Comparison of ENCODE assay signal across 9 cellular contexts in the genomic region with DNA sequence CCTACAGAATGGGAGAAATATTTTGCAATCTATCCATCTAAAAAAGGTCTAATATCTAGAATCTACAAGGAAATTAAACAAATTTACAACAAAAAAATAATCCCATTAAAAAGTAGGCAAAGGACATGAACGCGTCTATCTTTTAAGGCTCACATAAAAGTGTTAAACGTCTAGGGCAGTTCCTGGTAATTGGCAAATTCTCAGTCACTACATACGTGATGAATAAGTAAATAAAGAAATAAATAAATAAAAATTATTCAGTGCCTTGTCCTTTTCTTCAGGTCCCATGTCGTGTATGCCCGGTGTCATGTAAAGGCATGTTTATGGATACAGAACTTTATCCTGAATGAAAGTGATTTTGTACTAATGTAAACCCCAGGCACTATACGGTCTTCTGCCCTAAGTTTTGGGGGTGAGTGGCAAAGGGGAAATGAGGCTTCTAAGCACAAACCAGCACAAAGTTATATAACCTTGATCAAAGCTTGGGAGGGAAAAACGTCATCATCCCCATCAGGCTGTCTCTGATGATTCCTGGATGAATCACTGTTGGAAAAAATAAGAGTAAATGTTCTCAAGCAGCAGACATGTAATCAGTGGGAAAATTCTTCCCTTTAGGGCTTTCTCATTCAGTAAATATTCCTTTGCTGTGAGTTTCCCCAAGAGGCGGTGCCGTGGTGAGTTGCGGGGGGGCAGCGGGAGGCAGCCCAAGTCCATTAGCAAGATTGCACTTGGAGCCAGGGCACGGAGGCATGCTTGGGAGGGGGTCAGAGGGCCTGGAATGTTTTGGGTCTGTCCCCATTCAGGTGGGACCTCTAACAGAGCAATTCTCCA. TPM values are rescaled to one million over a fixed set of nuclear protein-coding genes. Genes with fewer than 3 reads are reported as not detected.
DNase-seq lines count a peak whose midpoint lies in the region; ATAC-seq and TF ChIP-seq lines count a peak whose summit lies in the region.
"Had no signal": no experiment of that assay in that cellular context is flagged by ENCODE, and none has a peak within 500 bp of the region (broad histone marks: within the 10 kb centered on the region; RNA-seq: fewer than 3 reads in every experiment).

No MANE protein-coding gene starts in this region.

- no peak overlapping the region for H3K4ac ChIP-seq in mesendoderm (ENCODE audit: low read depth, low read length)

- CTCF ChIA-PET in A673 (lab: Charles Lee), result no interaction called here

- intact Hi-C loops in dorsolateral prefrontal cortex (cut with DNase I), result no loop called here
- intact Hi-C loops in vagina (cut with DNase I), result loop anchor here (10.0 kb wide), 1 partner anchor 145 kb away; no protein-coding TSS in a partner anchor
- intact Hi-C loops in A673 (cut with micrococcal nuclease; ENCODE audit: unreplicated experiment), result no loop called here

- ATAC-seq in HG03521 (IDR thresholded peaks at IDR 0.05; ENCODE audit: unreplicated experiment), result no peak
- ATAC-seq in stimulated activated naive CD8-positive, alpha-beta T cell treated with anti-CD3 and anti-CD28 coated beads, Interleukin-15, Interleukin-2, amounts not matched to agents 100 U/mL and 50 U/mL, for 24 hours, result no peak

- H3K4me1 ChIP-seq in mesendoderm (ENCODE audit: control insufficient read depth, low read depth, low read length) (no peaks in the 10 kb centered on the region), vagina (peaks cover 16% of the 10 kb centered on the region), A673 (ENCODE audit: insufficient read depth, low read length, poor library complexity, severe bottlenecking) (no peaks in the 10 kb centered on the region)

- H3K56ac ChIP-seq in mesendoderm (ENCODE audit: low read length), result no peak overlapping the region

- no peak overlapping the region for H3K4me2 ChIP-seq in mesendoderm (ENCODE audit: low read length)

- no peak overlapping the region for H2BK15ac ChIP-seq in mesendoderm (replicated peaks; ENCODE audit: low read depth)

- no peak overlapping the region for H2AK5ac ChIP-seq in mesendoderm (ENCODE audit: low read length)

- no peaks in the 10 kb centered on the region for H3K79me1 ChIP-seq in mesendoderm (ENCODE audit: low read length)

- no peak overlapping the region for H3K18ac ChIP-seq in mesendoderm (ENCODE audit: low read length)

- BruUV-seq in A673 (replicated peaks; lab: Mats Ljungman, UMichigan), result no TSS peak

- no peak for TF ChIP-seq POLR2A in vagina (IDR thresholded peaks at IDR 0.05)

- POLR2A ChIA-PET in A673 (lab: Charles Lee; ENCODE audit: low non-redundant PET), result interaction anchor here (0.7 kb wide), 1 partner anchor 1130 kb away, joined by 14 read pairs; no protein-coding TSS in a partner anchor

- H3K27ac ChIP-seq in dorsolateral prefrontal cortex (peak overlapping the region in 34 of 59 donors; percentile 0 to 76 (median 49)), mesendoderm (ENCODE audit: low read depth, low read length) (no peak overlapping the region), vagina (peak overlapping the region; percentile 53), A673 (ENCODE audit: low read depth, low read length, poor library complexity, severe bottlenecking) (no peak overlapping the region)

- H3K36me3 ChIP-seq in mesendoderm (ENCODE audit: control insufficient read depth, insufficient read depth, low read length) (no peaks in the 10 kb centered on the region), vagina (no peaks in the 10 kb centered on the region), A673 (ENCODE audit: insufficient read depth, low read length, poor library complexity, severe bottlenecking) (no peaks in the 10 kb centered on the region)

- no peaks in the 10 kb centered on the region for H3K79me2 ChIP-seq in mesendoderm (ENCODE audit: control insufficient read depth, insufficient read depth, low read length)

- no peak overlapping the region for H2BK5ac ChIP-seq in mesendoderm (ENCODE audit: low read length)

- H3K9me3 ChIP-seq in vagina (no peaks in the 10 kb centered on the region), A673 (ENCODE audit: low read depth, low read length, poor library complexity, severe bottlenecking) (no peaks in the 10 kb centered on the region)

- H3K23ac ChIP-seq in mesendoderm (ENCODE audit: low read length), result no peak overlapping the region

- H2BK120ac ChIP-seq in mesendoderm (ENCODE audit: low read depth, low read length), result no peak overlapping the region

- H3K4me3 ChIP-seq in dorsolateral prefrontal cortex (peak overlapping the region in 7 of 59 donors; percentile 14 to 34 (median 27)), mesendoderm (ENCODE audit: low read length) (no peak overlapping the region), vagina (no peak overlapping the region), A673 (ENCODE audit: low read depth, low read length, poor library complexity, severe bottlenecking) (no peak overlapping the region)

- TF ChIP-seq CTCF in dorsolateral prefrontal cortex (IDR thresholded peaks at IDR 0.05 in 54 of 56, conservative IDR thresholded peaks at IDR 0.05 in 2 of 56; ENCODE audit: low read depth in 1 of 56, partially characterized antibody in 56 of 56), result no peak
- no peak for TF ChIP-seq CTCF in vagina (IDR thresholded peaks at IDR 0.05)
- no peak for TF ChIP-seq CTCF in A673 (conservative IDR thresholded peaks at IDR 0.05; ENCODE audit: low read depth, low read length)

- no peak overlapping the region for H4K5ac ChIP-seq in mesendoderm (ENCODE audit: low read length)

- DNase-seq in NCI-H2227 treated with DMSO at 0.1 percent for 48 hours (lab: John Stamatoyannopoulos, UW), result peak; percentile 37
- DNase-seq in NCI-H2227 (lab: John Stamatoyannopoulos, UW; ENCODE audit: unreplicated experiment), result no peak
- DNase-seq in dorsolateral prefrontal cortex, result peak in 3 of 10 donors; percentile 35 to 55 (median 38)
- DNase-seq in mesendoderm, result peak; percentile 81
- no peak for DNase-seq in vagina (ENCODE audit: extremely low spot score in 2 of 2)
- no peak for DNase-seq in A673 (ENCODE audit: low spot score)
- no peak for DNase-seq in stimulated activated naive CD8-positive, alpha-beta T cell treated with anti-CD3 and anti-CD28 coated beads, Interleukin-15, Interleukin-2, amounts not matched to agents 100 U/mL and 50 U/mL, for 24 hours
- DNase-seq: SIG-M5 had no signal

- no peak overlapping the region for H4K8ac ChIP-seq in mesendoderm (ENCODE audit: low read depth, low read length)

- WGBS in mesendoderm (ENCODE audit: extremely low coverage, insufficient coverage, low lambda C conversion rate), result no CpG with 5 or more reads among the region's 13 CpGs

- H3K27me3 ChIP-seq in dorsolateral prefrontal cortex (no peaks in the 10 kb centered on the region), mesendoderm (ENCODE audit: insufficient read depth, low read length, poor library complexity) (no peaks in the 10 kb centered on the region), vagina (no peaks in the 10 kb centered on the region), A673 (replicated peaks; ENCODE audit: insufficient read depth, low read depth, low read length, poor library complexity) (no peaks in the 10 kb centered on the region)

- H3K9ac ChIP-seq in mesendoderm (ENCODE audit: low read length), result no peak overlapping the region

RNA-seq across cellular contexts. Expression of a gene that starts 30.4 kb away (rescaled TPM):
- total RNA-seq in dorsolateral prefrontal cortex (100 to 1,000 TPM; 104 to 402 (median 289) TPM), vagina (41.7 TPM), A673 (2021) (0.44 and 1.1 TPM in 2 replicates)
- polyA plus RNA-seq in mesendoderm (2013, experiment 1 of 2), result 6.5 TPM
- 7.2 TPM for polyA plus RNA-seq in mesendoderm (2013, experiment 2 of 2)

Comparison
In these comparisons a context has a peak if more than half of its experiments do, and no peak if none do; other contexts are left out.
1. DNase-seq: peak in NCI-H2227 treated with DMSO at 0.1 percent for 48 hours (single experiment) and mesendoderm (single experiment); none in NCI-H2227 (single experiment), vagina (0 of 2), A673 (single experiment) and stimulated activated naive CD8-positive, alpha-beta T cell treated with anti-CD3 and anti-CD28 coated beads, Interleukin-15, Interleukin-2, amounts not matched to agents 100 U/mL and 50 U/mL, for 24 hours (single experiment).
2. H3K27ac ChIP-seq: peak in dorsolateral prefrontal cortex (34 of 59) and vagina (single experiment); none in mesendoderm (single experiment) and A673 (single experiment).
3. RNA of a gene that starts 30.4 kb away (total RNA-seq): 104 to 402 TPM in dorsolateral prefrontal cortex and 41.7 TPM in vagina (single experiment); 0.44 to 1.1 TPM in A673; every median in the first group is over 10 times any median in the second.